ENCODE assay signal across 1 cellular context in genomic region chr17:72691601-72692000, GRCh38.
A peak's percentile ranks its signal among the peaks of the same experiment; 100 is the strongest.
TF ChIP-seq lines count a peak whose summit lies in the region.

No MANE protein-coding gene starts in this region.

TF ChIP-seq in IMR-90, 13 proteins besides CTCF, POLR2A, EP300 and RAD21:
- no peak for TF ChIP-seq MAZ (IDR thresholded peaks at IDR 0.05; ENCODE audit: borderline replicate concordance, low read depth, low read length)
- TF ChIP-seq FOS (IDR thresholded peaks at IDR 0.05; ENCODE audit: low read depth, low read length): peak; percentile 81
- TF ChIP-seq RCOR1 (IDR thresholded peaks at IDR 0.05; ENCODE audit: insufficient replicate concordance, low read length): no peak
- TF ChIP-seq CEBPB (IDR thresholded peaks at IDR 0.05; ENCODE audit: low read depth, low read length): no peak
- no peak for TF ChIP-seq ELK1 (IDR thresholded peaks at IDR 0.05; ENCODE audit: borderline replicate concordance, low read depth, low read length)
- no peak for TF ChIP-seq SMC3 (IDR thresholded peaks at IDR 0.05; ENCODE audit: low read depth, low read length)
